8 cellular contexts compared by ENCODE assay signal in the genomic region with DNA sequence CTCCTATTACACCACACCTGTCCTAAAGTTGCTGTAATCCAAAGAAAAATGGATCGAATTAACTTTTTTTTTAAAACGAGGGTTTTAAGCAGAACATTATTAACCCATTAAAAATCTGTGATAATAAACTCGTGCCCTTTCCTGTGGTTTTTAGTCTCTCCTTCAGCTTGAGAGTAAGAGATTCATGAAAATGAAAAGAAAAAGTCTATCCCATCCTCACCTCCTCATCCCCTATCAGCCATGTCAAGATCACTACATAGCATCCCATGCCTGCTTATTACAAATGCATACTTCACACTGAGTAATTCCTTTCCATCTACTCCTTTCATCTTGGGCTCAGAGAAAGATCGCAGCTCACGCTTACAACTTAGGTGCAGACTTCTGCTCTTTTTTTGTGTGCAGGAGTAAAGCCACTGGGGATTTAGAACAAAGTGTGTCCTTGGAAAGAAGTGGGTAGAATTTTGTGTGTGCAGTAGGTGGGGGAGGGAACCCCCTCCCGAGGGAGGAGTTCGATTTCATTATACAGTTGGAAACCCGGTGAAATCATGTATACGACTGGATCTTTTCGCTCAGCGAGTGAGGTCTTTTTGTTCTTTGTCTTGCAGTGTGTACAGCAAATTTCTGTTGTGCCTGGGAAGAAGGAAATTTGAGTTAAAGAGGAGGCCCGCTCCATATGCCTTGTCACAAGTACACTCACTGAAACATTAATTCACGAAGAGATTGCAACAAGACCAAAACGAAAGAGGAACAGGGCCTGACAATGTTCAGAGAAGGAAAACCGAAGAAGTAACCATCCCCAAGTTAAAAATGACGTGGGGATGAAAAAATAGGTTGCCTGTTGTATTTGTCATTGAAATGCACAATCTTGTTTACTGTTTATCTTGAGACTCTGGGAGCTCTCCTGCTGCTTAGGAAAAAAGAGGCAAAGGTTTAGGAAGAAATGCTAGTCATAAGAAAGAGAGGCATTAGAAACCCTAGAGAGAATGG.
DNase-seq lines count a peak whose midpoint lies in the region; ATAC-seq and TF ChIP-seq lines count a peak whose summit lies in the region.

No MANE protein-coding gene starts in this region.

- peaks cover 38% of the 10 kb centered on the region for H3K4me1 ChIP-seq in A673 (ENCODE audit: insufficient read depth, low read length, poor library complexity, severe bottlenecking)
- H3K4me1 ChIP-seq in uterus: no peaks in the 10 kb centered on the region
- H3K4me1 ChIP-seq in tibial artery: peaks cover 0 to 5% (median 2%) of the 10 kb centered on the region in 4 donors

- H3K4me3 ChIP-seq in A673 (ENCODE audit: low read depth, low read length, poor library complexity, severe bottlenecking) (no peak overlapping the region), WI38 (ENCODE audit: low read depth, low read length) (peak overlapping the region; percentile 8), uterus (no peak overlapping the region), tibial artery (no peak overlapping the region)

- peak overlapping the region; percentile 17 for H3K27ac ChIP-seq in A673 (ENCODE audit: low read depth, low read length, poor library complexity, severe bottlenecking)
- peak overlapping the region; percentile 51 to 82 for H3K27ac ChIP-seq in uterus
- no peak overlapping the region for H3K27ac ChIP-seq in tibial artery

- TF ChIP-seq POLR2A in uterus (IDR thresholded peaks at IDR 0.05): no peak

- TF ChIP-seq CTCF in A673 (conservative IDR thresholded peaks at IDR 0.05; ENCODE audit: low read depth, low read length) (no peak), WI38 (IDR thresholded peaks at IDR 0.05; ENCODE audit: low read depth, low read length) (no peak), uterus (IDR thresholded peaks at IDR 0.05) (no peak), tibial artery (IDR thresholded peaks at IDR 0.05) (no peak)

- no TSS peak for BruUV-seq in A673 (replicated peaks; lab: Mats Ljungman, UMichigan)

- CTCF ChIA-PET in A673 (lab: Charles Lee): no interaction called here

- POLR2A ChIA-PET in A673 (lab: Charles Lee; ENCODE audit: low non-redundant PET): interaction anchor here (0.8 kb wide), 1 partner anchor 591 kb away, joined by 7 read pairs; no protein-coding TSS in a partner anchor

- no peak for DNase-seq in A673 (ENCODE audit: low spot score)
- peak; percentile 71 for DNase-seq in HT-29 (ENCODE audit: low spot score)
- peak; percentile 57 for DNase-seq in left kidney (ENCODE audit: low read depth, low spot score)
- no peak for DNase-seq in uterus
- DNase-seq in tibial artery: no peak
- no peak for DNase-seq in RKO (ENCODE audit: low spot score)

- intact Hi-C loops in A673 (cut with micrococcal nuclease; ENCODE audit: unreplicated experiment): no loop called here
- intact Hi-C loops in uterus (cut with DNase I; ENCODE audit: low total_unique reads): no loop called here
- intact Hi-C loops in tibial artery (cut with DNase I; ENCODE audit: low total_unique reads): no loop called here

- no peaks in the 10 kb centered on the region for H3K9me3 ChIP-seq in A673 (ENCODE audit: low read depth, low read length, poor library complexity, severe bottlenecking)
- no peaks in the 10 kb centered on the region for H3K9me3 ChIP-seq in uterus
- no peaks in the 10 kb centered on the region for H3K9me3 ChIP-seq in tibial artery

- H3K27me3 ChIP-seq in A673 (replicated peaks; ENCODE audit: insufficient read depth, low read depth, low read length, poor library complexity): no peaks in the 10 kb centered on the region
- H3K27me3 ChIP-seq in uterus: no peaks in the 10 kb centered on the region
- H3K27me3 ChIP-seq in tibial artery: peaks cover 0 to 10% of the 10 kb centered on the region in 2 donors

- peak; percentile 48 for ATAC-seq in GM19023 (IDR thresholded peaks at IDR 0.05; ENCODE audit: unreplicated experiment)

- H3K36me3 ChIP-seq in A673 (ENCODE audit: insufficient read depth, low read length, poor library complexity, severe bottlenecking): no peaks in the 10 kb centered on the region
- H3K36me3 ChIP-seq in uterus: no peaks in the 10 kb centered on the region
- no peaks in the 10 kb centered on the region for H3K36me3 ChIP-seq in tibial artery

Comparison
In these comparisons a context has a peak if more than half of its experiments do, and no peak if none do; other contexts are left out.
1. DNase-seq: peak in HT-29 (single experiment) and left kidney (single experiment); none in A673 (single experiment), uterus (0 of 2), tibial artery (0 of 2) and RKO (single experiment).
2. H3K27ac ChIP-seq: peak in A673 (single experiment) and uterus (2 of 2); none in tibial artery (0 of 2).